In the genomic region with DNA sequence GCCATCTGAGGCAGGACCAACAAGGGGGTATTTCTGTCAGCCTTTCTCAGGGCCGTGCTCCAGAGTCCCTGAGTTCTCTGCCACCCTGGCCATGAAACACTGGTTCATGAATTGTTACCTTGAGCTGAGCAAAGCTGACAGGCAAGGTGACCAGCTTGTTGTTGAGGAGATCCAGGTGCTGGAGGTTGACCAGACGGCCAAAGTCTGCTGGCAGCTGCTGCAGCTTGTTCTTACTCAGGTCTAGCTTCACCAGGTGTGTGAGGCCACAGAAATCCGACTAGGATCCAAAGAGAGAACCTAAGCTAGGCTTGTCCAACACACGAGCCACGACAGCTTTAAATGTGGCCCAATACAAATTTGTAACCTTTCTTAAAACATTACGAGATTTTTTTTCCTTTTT, we compare ENCODE assay signal across 1 cellular context.
TF ChIP-seq lines count a peak whose summit lies in the region.

No MANE protein-coding gene starts in this region.

TF ChIP-seq in HepG2, 621 proteins besides CTCF, POLR2A, EP300 and RAD21:
- TF ChIP-seq SP4 (CRISPR knock-in tag; IDR thresholded peaks at IDR 0.05) = 0 out of 2 replicates have a peak, but pooled peaks have one; percentile 21
- TF ChIP-seq, protein P1, sequence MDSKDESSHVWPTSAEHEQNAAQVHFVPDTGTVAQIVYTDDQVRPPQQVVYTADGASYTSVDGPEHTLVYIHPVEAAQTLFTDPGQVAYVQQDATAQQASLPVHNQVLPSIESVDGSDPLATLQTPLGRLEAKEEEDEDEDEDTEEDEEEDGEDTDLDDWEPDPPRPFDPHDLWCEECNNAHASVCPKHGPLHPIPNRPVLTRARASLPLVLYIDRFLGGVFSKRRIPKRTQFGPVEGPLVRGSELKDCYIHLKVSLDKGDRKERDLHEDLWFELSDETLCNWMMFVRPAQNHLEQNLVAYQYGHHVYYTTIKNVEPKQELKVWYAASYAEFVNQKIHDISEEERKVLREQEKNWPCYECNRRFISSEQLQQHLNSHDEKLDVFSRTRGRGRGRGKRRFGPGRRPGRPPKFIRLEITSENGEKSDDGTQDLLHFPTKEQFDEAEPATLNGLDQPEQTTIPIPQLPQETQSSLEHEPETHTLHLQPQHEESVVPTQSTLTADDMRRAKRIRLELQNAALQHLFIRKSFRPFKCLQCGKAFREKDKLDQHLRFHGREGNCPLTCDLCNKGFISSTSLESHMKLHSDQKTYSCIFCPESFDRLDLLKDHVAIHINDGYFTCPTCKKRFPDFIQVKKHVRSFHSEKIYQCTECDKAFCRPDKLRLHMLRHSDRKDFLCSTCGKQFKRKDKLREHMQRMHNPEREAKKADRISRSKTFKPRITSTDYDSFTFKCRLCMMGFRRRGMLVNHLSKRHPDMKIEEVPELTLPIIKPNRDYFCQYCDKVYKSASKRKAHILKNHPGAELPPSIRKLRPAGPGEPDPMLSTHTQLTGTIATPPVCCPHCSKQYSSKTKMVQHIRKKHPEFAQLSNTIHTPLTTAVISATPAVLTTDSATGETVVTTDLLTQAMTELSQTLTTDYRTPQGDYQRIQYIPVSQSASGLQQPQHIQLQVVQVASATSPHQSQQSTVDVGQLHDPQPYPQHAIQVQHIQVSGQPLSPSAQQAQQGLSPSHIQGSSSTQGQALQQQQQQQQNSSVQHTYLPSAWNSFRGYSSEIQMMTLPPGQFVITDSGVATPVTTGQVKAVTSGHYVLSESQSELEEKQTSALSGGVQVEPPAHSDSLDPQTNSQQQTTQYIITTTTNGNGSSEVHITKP (CRISPR knock-in tag; IDR thresholded peaks at IDR 0.05; ENCODE audit: low read depth) = no peak
